Comparison of ENCODE assay signal across 24 cellular contexts in the genomic region with DNA sequence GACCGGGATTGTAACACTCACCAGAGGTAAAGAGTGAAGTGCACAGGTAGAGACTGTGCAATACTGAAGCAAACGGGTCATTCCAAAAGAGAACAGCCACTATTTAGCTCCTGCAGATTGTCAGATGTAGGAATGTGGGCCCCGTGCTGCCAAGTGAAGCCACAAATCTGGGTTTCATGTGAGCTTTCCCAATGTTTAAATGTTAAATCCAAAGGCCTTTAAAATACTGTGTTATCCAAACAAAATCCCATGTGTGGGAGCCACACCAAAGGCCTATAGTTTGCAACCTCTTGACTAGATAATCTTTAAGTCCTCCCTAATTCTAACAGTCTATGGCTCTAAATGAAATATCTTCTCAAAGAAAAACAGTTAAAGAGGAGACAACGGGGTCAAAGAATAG.
"Had no signal": no experiment of that assay in that cellular context is flagged by ENCODE, and none has a peak within 500 bp of the region (broad histone marks: within the 10 kb centered on the region; RNA-seq: fewer than 3 reads in every experiment).

No MANE protein-coding gene starts in this region.

- H3K4me3 Mint-ChIP-seq: activated CD4-positive, alpha-beta T cell treated with anti-CD3 and anti-CD28 coated beads for 36 hours; activated T-cell treated with anti-CD3 and anti-CD28 coated beads, Interleukin-2, amount 50 U/mL, for 72 hours; central memory CD8-positive, alpha-beta T cell; dendritic cell treated with granulocyte-macrophage colony-stimulating factor and Interleukin-4, amounts not matched to agents 40 ng/mL and 50 ng/mL, for 4 days; endodermal cell; T-helper 2 cell treated with Interferon-gamma antibody and Interleukin-4, amounts not matched to agents 5 μg/mL and 100 μg/mL, for 36 hours had no signal

- H3K4me3 ChIP-seq: left ventricle myocardium inferior, lung, pancreas, prostate gland, right atrium auricular region, suprapubic skin, tibial nerve had no signal

- H3K9me3 ChIP-seq: left ventricle myocardium inferior, pancreas, prostate gland, right atrium auricular region, suprapubic skin, tibial nerve had no signal

- H3K9me3 Mint-ChIP-seq: activated naive CD4-positive, alpha-beta T cell treated with anti-CD3 and anti-CD28 coated beads, Interleukin-2, amount 50 U/mL, for 72 hours; activated T-cell treated with anti-CD3 and anti-CD28 coated beads, Interleukin-2, amount 50 U/mL, for 72 hours; central memory CD8-positive, alpha-beta T cell; dendritic cell treated with granulocyte-macrophage colony-stimulating factor and Interleukin-4, amounts not matched to agents 40 ng/mL and 50 ng/mL, for 4 days; endodermal cell; T-helper 2 cell treated with Interferon-gamma antibody and Interleukin-4, amounts not matched to agents 5 μg/mL and 100 μg/mL, for 36 hours had no signal

- H3K27ac Mint-ChIP-seq: activated CD4-positive, alpha-beta T cell treated with anti-CD3 and anti-CD28 coated beads for 36 hours; activated naive CD4-positive, alpha-beta T cell treated with anti-CD3 and anti-CD28 coated beads, Interleukin-2, amount 50 U/mL, for 72 hours; activated T-cell treated with anti-CD3 and anti-CD28 coated beads, Interleukin-2, amount 50 U/mL, for 72 hours; dendritic cell treated with granulocyte-macrophage colony-stimulating factor and Interleukin-4, amounts not matched to agents 40 ng/mL and 50 ng/mL, for 4 days; endodermal cell; T-helper 2 cell treated with Interferon-gamma antibody and Interleukin-4, amounts not matched to agents 5 μg/mL and 100 μg/mL, for 36 hours had no signal

- DNase-seq: activated CD4-positive, alpha-beta T cell treated with anti-CD3 and anti-CD28 coated beads for 36 hours; activated CD4-positive, CD25-positive, alpha-beta regulatory T cell; activated naive CD4-positive, alpha-beta T cell; activated T-cell treated with anti-CD3 and anti-CD28 coated beads for 4 hours; activated T-cell treated with anti-CD3 and anti-CD28 coated beads, Interleukin-2, amount 50 U/mL, for 72 hours; endodermal cell; foreskin melanocyte; left ventricle myocardium inferior; nucleus accumbens; pancreas; stimulated activated CD4-positive, alpha-beta T cell treated with anti-CD3 and anti-CD28 coated beads, Interleukin-15, amount 100 ng/mL, for 24 hours; stimulated activated CD4-positive, alpha-beta T cell treated with anti-CD3 and anti-CD28 coated beads, Interleukin-2, amount 100 ng/mL, for 24 hours; stimulated activated naive CD4-positive, alpha-beta T cell; T-helper 1 cell had no signal

- H3K27ac ChIP-seq: pancreas, prostate gland, right atrium auricular region, suprapubic skin had no signal

- H3K27me3 ChIP-seq: pancreas, right atrium auricular region, suprapubic skin, tibial nerve had no signal

- ATAC-seq: activated CD4-positive, alpha-beta T cell treated with anti-CD3 and anti-CD28 coated beads for 36 hours; activated naive CD4-positive, alpha-beta T cell treated with anti-CD3 and anti-CD28 coated beads, Interleukin-2, amount 50 U/mL, for 72 hours; activated T-cell treated with anti-CD3 and anti-CD28 coated beads, Interleukin-2, amount 50 U/mL, for 72 hours; esophagus mucosa had no signal

- H3K4me1 Mint-ChIP-seq: central memory CD8-positive, alpha-beta T cell had no signal

- H3K36me3 ChIP-seq: left ventricle myocardium inferior, pancreas, prostate gland, right atrium auricular region, suprapubic skin, tibial nerve had no signal

- H3K36me3 Mint-ChIP-seq: activated naive CD4-positive, alpha-beta T cell treated with anti-CD3 and anti-CD28 coated beads, Interleukin-2, amount 50 U/mL, for 72 hours had no signal
